8 cellular contexts compared by ENCODE assay signal in genomic region chr1:183942933-183943693, GRCh38.
DNase-seq lines count a peak whose midpoint lies in the region; ATAC-seq, FAIRE-seq and TF ChIP-seq lines count a peak whose summit lies in the region.

No MANE protein-coding gene starts in this region.

- no peak overlapping the region for H3K4me3 ChIP-seq in HFF-Myc (replicated peaks; ENCODE audit: low read depth, low read length)
- no peak overlapping the region for H3K4me3 ChIP-seq in cardiac fibroblast (replicated peaks in 1 of 2; ENCODE audit: low read depth in 2 of 2, low read length in 2 of 2)
- H3K4me3 ChIP-seq in psoas muscle: no peak overlapping the region
- H3K4me3 ChIP-seq in WERI-Rb-1 (ENCODE audit: low read depth, low read length): no peak overlapping the region

- no peaks in the 10 kb centered on the region for H3K9me3 Mint-ChIP-seq in natural killer cell

- H3K36me3 ChIP-seq in psoas muscle (ENCODE audit: insufficient read depth in 1 of 2, low read depth in 1 of 2) (no peaks in the 10 kb centered on the region), WERI-Rb-1 (no peaks in the 10 kb centered on the region)

- no peak for TF ChIP-seq POLR2A in GM12892 (IDR thresholded peaks at IDR 0.05; ENCODE audit: low read depth, low read length)

- H3K27ac ChIP-seq in psoas muscle (peak overlapping the region; percentile 66), WERI-Rb-1 (no peak overlapping the region)

- H3K27me3 ChIP-seq in psoas muscle (ENCODE audit: insufficient read depth in 3 of 3, low read length in 2 of 3): no peaks in the 10 kb centered on the region
- no peaks in the 10 kb centered on the region for H3K27me3 ChIP-seq in WERI-Rb-1 (ENCODE audit: insufficient read depth, low read depth, severe bottlenecking)

- no peak overlapping the region for H3K4me3 Mint-ChIP-seq in natural killer cell

- WGBS in psoas muscle, 3 donors: 34 to 46% (median 39%) methylated on average over 5 of the region's 5 CpGs

- no peaks in the 10 kb centered on the region for H3K9me3 ChIP-seq in psoas muscle
- no peaks in the 10 kb centered on the region for H3K9me3 ChIP-seq in WERI-Rb-1 (ENCODE audit: severe bottlenecking)

- peak; percentile 92 for DNase-seq in DMS79 (lab: John Stamatoyannopoulos, UW)
- peak; percentile 76 for DNase-seq in HFF-Myc (ENCODE audit: extremely low read depth, low read depth)
- DNase-seq in NCI-H510A (lab: John Stamatoyannopoulos, UW): peak; percentile 28
- DNase-seq in cardiac fibroblast (ENCODE audit: low read depth in 2 of 2): peak; percentile 95 to 99
- DNase-seq in psoas muscle: peak in 1 of 2 donors; percentile 60
- no peak for DNase-seq in GM12892 (ENCODE audit: insufficient read length)
- DNase-seq in WERI-Rb-1: no peak
- DNase-seq in natural killer cell: no peak

- no peak overlapping the region for H3K27ac Mint-ChIP-seq in natural killer cell

- intact Hi-C loops in psoas muscle (cut with DNase I) (loop anchor here in 1 of 2 donors (10.0 kb wide), 1 partner anchor 272 kb away; no protein-coding TSS in a partner anchor), natural killer cell (cut with micrococcal nuclease) (no loop called here)

- ATAC-seq in psoas muscle: peak; percentile 73 to 94 (median 89)
- ATAC-seq in natural killer cell: no peak

- H3K4me1 Mint-ChIP-seq in natural killer cell: peaks cover 7 to 14% of the 10 kb centered on the region in 2 donors

- H3K27me3 Mint-ChIP-seq in natural killer cell (ENCODE audit: low read depth in 2 of 2): no peaks in the 10 kb centered on the region

- TF ChIP-seq CTCF in HFF-Myc (IDR thresholded peaks at IDR 0.05; ENCODE audit: low read depth, low read length, missing control alignments) (peak; percentile 8), cardiac fibroblast (IDR thresholded peaks at IDR 0.05; ENCODE audit: low read depth, low read length) (no peak), psoas muscle (IDR thresholded peaks at IDR 0.05) (no peak), WERI-Rb-1 (IDR thresholded peaks at IDR 0.05; ENCODE audit: low read depth, low read length) (no peak), natural killer cell (IDR thresholded peaks at IDR 0.05) (no peak)

- FAIRE-seq in GM12892 (lab: Jason Lieb, UNC): no peak

- peaks cover 19% of the 10 kb centered on the region for H3K36me3 Mint-ChIP-seq in natural killer cell

- peaks cover 17% of the 10 kb centered on the region for H3K4me1 ChIP-seq in psoas muscle

Comparison
In these comparisons a context has a peak if more than half of its experiments do, and no peak if none do; other contexts are left out.
1. DNase-seq: peak in DMS79 (single experiment), HFF-Myc (single experiment), NCI-H510A (single experiment) and cardiac fibroblast (2 of 2); none in GM12892 (single experiment), WERI-Rb-1 (single experiment) and natural killer cell (single experiment).
2. ATAC-seq: peak in psoas muscle (4 of 4); none in natural killer cell (0 of 3).